8 cellular contexts compared by ENCODE assay signal in genomic region chr12:105109465-105110212, GRCh38. TPM values are rescaled to one million over a fixed set of nuclear protein-coding genes. Genes with fewer than 3 reads are reported as not detected.
DNase-seq lines count a peak whose midpoint lies in the region; ATAC-seq and TF ChIP-seq lines count a peak whose summit lies in the region.

No MANE protein-coding gene starts in this region.

- H4K91ac ChIP-seq in neuronal stem cell (ENCODE audit: low read depth, low read length, poor library complexity): no peak overlapping the region

- no peaks in the 10 kb centered on the region for H3K9me3 ChIP-seq in gastroesophageal sphincter
- peaks cover 0 to 19% of the 10 kb centered on the region in 2 donors for H3K9me3 ChIP-seq in neuronal stem cell (replicated peaks in 1 of 2; ENCODE audit: control insufficient read depth in 2 of 2, insufficient read depth in 1 of 2, low read depth in 1 of 2, low read length in 2 of 2)

- ATAC-seq in T-cell (replicated peaks in 1 of 4) (no peak), gastroesophageal sphincter (no peak)
- ATAC-seq in stimulated activated naive CD8-positive, alpha-beta T cell treated with anti-CD3 and anti-CD28 coated beads, Interleukin-15, Interleukin-2, amounts not matched to agents 100 U/mL and 50 U/mL, for 24 hours: no peak

- H3K79me1 ChIP-seq in neuronal stem cell (ENCODE audit: low read depth, low read length): peaks cover 4% of the 10 kb centered on the region

- no peak overlapping the region for H3K9ac ChIP-seq in neuronal stem cell (ENCODE audit: low read depth, low read length, poor library complexity)

- no peaks in the 10 kb centered on the region for H3K27me3 ChIP-seq in gastroesophageal sphincter
- no peaks in the 10 kb centered on the region for H3K27me3 ChIP-seq in neuronal stem cell (ENCODE audit: control insufficient read depth in 3 of 3, insufficient read depth in 3 of 3, low read depth in 1 of 3, low read length in 3 of 3)

- peaks cover 0 to 14% of the 10 kb centered on the region in 2 donors for H3K36me3 ChIP-seq in gastroesophageal sphincter
- H3K36me3 ChIP-seq in neuronal stem cell (replicated peaks in 1 of 2; ENCODE audit: control insufficient read depth in 2 of 2, insufficient read depth in 2 of 2, low read length in 2 of 2): peaks cover 2 to 38% of the 10 kb centered on the region in 2 donors

- TF ChIP-seq EP300 in gastroesophageal sphincter (IDR thresholded peaks at IDR 0.05): no peak

- no peak overlapping the region for H3K4me2 ChIP-seq in neuronal stem cell (ENCODE audit: insufficient read depth, low read length, poor library complexity, severe bottlenecking)

- WGBS in gastroesophageal sphincter (ENCODE audit: low coverage in 1 of 2), 2 donors: 52 to 64% methylated on average over 11 to 13 of the region's 13 CpGs
- no CpG with 5 or more reads among the region's 13 CpGs for WGBS in neuronal stem cell (ENCODE audit: extremely low coverage in 2 of 2, insufficient read length in 2 of 2, insufficient replicate concordance in 1 of 2), 2 donors

- H2AK5ac ChIP-seq in neuronal stem cell (ENCODE audit: low read depth, low read length): no peak overlapping the region

- peak overlapping the region; percentile 86 for H3K27ac Mint-ChIP-seq in HFFc6
- H3K27ac Mint-ChIP-seq in T-cell: peak overlapping the region; percentile 48 to 53

- no peak overlapping the region for H3K4ac ChIP-seq in neuronal stem cell (ENCODE audit: low read length)

- peak overlapping the region; percentile 47 to 99 (median 74) for H3K27ac ChIP-seq in gastroesophageal sphincter
- no peak overlapping the region for H3K27ac ChIP-seq in neuronal stem cell (replicated peaks; ENCODE audit: low read length)

- no peak overlapping the region for H3K18ac ChIP-seq in neuronal stem cell (ENCODE audit: low read length)

- H2BK120ac ChIP-seq in neuronal stem cell (ENCODE audit: low read depth, low read length): no peak overlapping the region

- peaks cover 7 to 64% (median 8%) of the 10 kb centered on the region in 3 donors for H3K4me1 ChIP-seq in gastroesophageal sphincter
- peaks cover 0 to 1% of the 10 kb centered on the region in 2 donors for H3K4me1 ChIP-seq in neuronal stem cell (ENCODE audit: control insufficient read depth in 2 of 2, insufficient read depth in 1 of 2, low read depth in 1 of 2, low read length in 2 of 2)

- TF ChIP-seq CTCF in GM10266 (IDR thresholded peaks at IDR 0.05; ENCODE audit: control insufficient read depth, insufficient read depth, low read depth, missing control alignments): no peak
- TF ChIP-seq CTCF in HFFc6 (IDR thresholded peaks at IDR 0.05): no peak
- no peak for TF ChIP-seq CTCF in gastroesophageal sphincter (IDR thresholded peaks at IDR 0.05)

- H2BK15ac ChIP-seq in neuronal stem cell (ENCODE audit: low read length): no peak overlapping the region

- peak overlapping the region; percentile 8 to 91 for H3K4me3 ChIP-seq in gastroesophageal sphincter
- H3K4me3 ChIP-seq in neuronal stem cell (ENCODE audit: low read length in 2 of 2): peak overlapping the region in 1 of 2 donors; percentile 68

- POLR2A ChIA-PET in T-cell (lab: Charles Lee): interaction anchor here (0.6 to 0.7 kb wide), 2 partner anchors 26 to 202 kb away, joined by 3 to 5 read pairs; no protein-coding TSS in a partner anchor

- H3K9me3 Mint-ChIP-seq in HFFc6 (no peaks in the 10 kb centered on the region), T-cell (no peaks in the 10 kb centered on the region)

- no peak overlapping the region for H2BK12ac ChIP-seq in neuronal stem cell (ENCODE audit: low read length)

- DNase-seq in GM10266 (ENCODE audit: extremely low spot score) (peak; percentile 28), HFFc6 (peak; percentile 52), T-cell (no peak), cortex of kidney (lab: John Stamatoyannopoulos, UW) (no peak), NOMO-1 (lab: John Stamatoyannopoulos, UW; ENCODE audit: unreplicated experiment in 2 of 2) (no peak), neuronal stem cell (ENCODE audit: low spot score) (no peak)
- peak; percentile 10 for DNase-seq in stimulated activated naive CD8-positive, alpha-beta T cell treated with anti-CD3 and anti-CD28 coated beads, Interleukin-15, Interleukin-2, amounts not matched to agents 100 U/mL and 50 U/mL, for 24 hours

- peak overlapping the region; percentile 91 for H3K4me3 Mint-ChIP-seq in HFFc6
- H3K4me3 Mint-ChIP-seq in T-cell: peak overlapping the region; percentile 94 to 99 (median 96)

- no peak for TF ChIP-seq POLR2A in gastroesophageal sphincter (IDR thresholded peaks at IDR 0.05)

- peaks cover 57% of the 10 kb centered on the region for H3K4me1 Mint-ChIP-seq in HFFc6 (ENCODE audit: low read depth)
- peaks cover 52 to 57% (median 56%) of the 10 kb centered on the region in 3 donors for H3K4me1 Mint-ChIP-seq in T-cell

- H2BK5ac ChIP-seq in neuronal stem cell (ENCODE audit: low read length): no peak overlapping the region

- no peak overlapping the region for H3K14ac ChIP-seq in neuronal stem cell (ENCODE audit: low read length)

- CTCF ChIA-PET in T-cell (lab: Charles Lee): no interaction called here

- H4K8ac ChIP-seq in neuronal stem cell (ENCODE audit: low read depth, low read length): no peak overlapping the region

- H3K36me3 Mint-ChIP-seq in HFFc6 (ENCODE audit: low read depth) (peaks cover 27% of the 10 kb centered on the region), T-cell (peaks cover 18% of the 10 kb centered on the region)

- H3K23ac ChIP-seq in neuronal stem cell (ENCODE audit: low read depth, low read length, poor library complexity): no peak overlapping the region

- H2AFZ ChIP-seq in neuronal stem cell (ENCODE audit: low read length): no peak overlapping the region

- peaks cover 4% of the 10 kb centered on the region; the same call in 1 of the 2 replicates for H3K27me3 Mint-ChIP-seq in HFFc6 (ENCODE audit: insufficient read depth)
- H3K27me3 Mint-ChIP-seq in T-cell: peaks cover 9 to 13% of the 10 kb centered on the region in 2 donors

RNA-seq across cellular contexts. Expression of gene WASHC4, which starts 2.1 kb away (rescaled TPM):
- total RNA-seq in HFFc6 (2021; fragmentation: NEBNext Ultra II Directional; extraction: Animal tissue kit (Norgen Biotek cat#: 25700)): 10 to 100 TPM; 41.6 to 47.3 (median 44.1) TPM
- total RNA-seq in T-cell (10 to 100 TPM; 41.4 to 62.2 (median 49.0) TPM), gastroesophageal sphincter (100 to 1,000 TPM in 1 of 4 donors, 10 to 100 TPM in 3; 32.7 to 136 (median 53.6) TPM)
- polyA plus RNA-seq in neuronal stem cell (2013, experiment 1 of 2): 21.5 TPM
- polyA plus RNA-seq in neuronal stem cell (2013, experiment 2 of 2): 23.8 TPM

RNA-seq across cellular contexts. Expression of gene ALDH1L2, which starts 25.4 kb away (rescaled TPM):
- total RNA-seq in HFFc6 (2021; fragmentation: NEBNext Ultra II Directional; extraction: Animal tissue kit (Norgen Biotek cat#: 25700)): 10 to 100 TPM; 36.9 to 50.8 (median 41.6) TPM
- total RNA-seq in T-cell: under 1 TPM in 4 of 5 donors, not detected in 1; 0.07 to 0.51 (median 0.16) TPM
- 1 to 10 TPM; 4.0 to 8.1 (median 7.1) TPM for total RNA-seq in gastroesophageal sphincter
- 0.29 TPM for polyA plus RNA-seq in neuronal stem cell (2013, experiment 1 of 2)
- polyA plus RNA-seq in neuronal stem cell (2013, experiment 2 of 2): 0.28 TPM

Comparison
In these comparisons a context has a peak if more than half of its experiments do, and no peak if none do; other contexts are left out.
1. DNase-seq: peak in GM10266 (single experiment), HFFc6 (single experiment) and stimulated activated naive CD8-positive, alpha-beta T cell treated with anti-CD3 and anti-CD28 coated beads, Interleukin-15, Interleukin-2, amounts not matched to agents 100 U/mL and 50 U/mL, for 24 hours (single experiment); none in T-cell (0 of 34), cortex of kidney (single experiment), NOMO-1 (0 of 2) and neuronal stem cell (single experiment).
2. RNA of gene ALDH1L2, which starts 25.4 kb away (total RNA-seq): 36.9 to 50.8 TPM in HFFc6; 4.0 to 8.1 TPM in gastroesophageal sphincter and 0.07 to 0.51 TPM in T-cell; every median in the first group is over 4 times any median in the second.